In the genomic region with DNA sequence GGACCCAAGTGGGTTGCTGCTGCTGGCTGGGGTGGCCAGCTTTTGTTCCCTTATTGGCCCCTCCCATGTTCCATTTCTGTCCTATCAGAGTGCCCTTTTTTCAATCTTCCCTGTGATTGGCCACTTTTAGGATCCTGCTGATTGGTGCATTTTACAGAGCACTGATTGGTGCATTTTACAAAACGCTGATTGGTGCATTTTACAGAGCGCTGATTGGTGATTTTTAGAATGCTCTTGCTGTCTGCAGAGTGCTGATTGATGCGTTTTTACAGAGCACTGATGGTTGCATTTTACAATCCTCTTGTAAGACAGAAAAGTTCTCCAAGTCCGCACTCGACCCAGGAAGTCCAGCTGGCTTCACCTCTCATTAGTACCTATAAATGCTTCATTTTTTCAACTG, we compare ENCODE assay signal across 1 cellular context. TPM values are rescaled to one million over a fixed set of nuclear protein-coding genes. Genes with fewer than 3 reads are reported as not detected.
"Had no signal": no experiment of that assay in that cellular context is flagged by ENCODE, and none has a peak within 500 bp of the region (broad histone marks: within the 10 kb centered on the region; RNA-seq: fewer than 3 reads in every experiment).

No MANE protein-coding gene starts in this region.

RNA-seq across cellular contexts. Expression of gene TAF4B, which starts 19.2 kb away (rescaled TPM):
- polyA plus RNA-seq: hepatocyte had no signal
